ENCODE assay signal across 8 cellular contexts in the genomic region with DNA sequence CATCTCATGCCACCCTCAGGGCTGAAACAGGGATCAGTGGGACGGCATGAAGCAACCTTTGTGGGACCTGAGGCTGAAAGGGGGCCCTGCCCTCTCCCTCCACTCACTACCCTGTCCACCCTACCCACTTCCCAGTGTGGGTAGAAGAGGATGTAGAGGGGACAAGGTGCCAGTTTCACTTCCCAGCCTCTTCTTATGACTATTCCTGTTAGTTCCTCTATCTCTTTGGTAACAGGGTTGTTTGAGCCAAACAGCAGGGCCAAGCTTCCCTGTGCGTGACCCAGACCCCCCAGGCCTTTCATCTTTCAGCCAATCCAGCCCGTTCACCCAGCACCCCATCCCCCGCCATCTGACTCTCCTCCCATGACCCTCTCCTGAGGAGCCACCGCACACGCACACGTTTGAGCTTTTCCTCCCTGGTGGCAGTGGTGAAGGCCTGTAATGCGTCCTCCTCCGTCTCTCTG.
DNase-seq lines count a peak whose midpoint lies in the region; ATAC-seq and TF ChIP-seq lines count a peak whose summit lies in the region.

No MANE protein-coding gene starts in this region.

- H3K27ac ChIP-seq in liver (ENCODE audit: low read depth in 1 of 2, low read length in 2 of 2) (peak overlapping the region; percentile 52 to 72), stomach smooth muscle (ENCODE audit: low read length) (peak overlapping the region; percentile 77)

- peaks cover 0 to 4% (median 0%) of the 10 kb centered on the region in 4 donors for H3K36me3 ChIP-seq in liver (ENCODE audit: control insufficient read depth in 4 of 4, insufficient read depth in 3 of 4, low read depth in 1 of 4, low read length in 3 of 4)
- H3K36me3 ChIP-seq in stomach smooth muscle (ENCODE audit: control insufficient read depth in 2 of 2, insufficient read depth in 2 of 2, low read length in 2 of 2) = peaks cover 0 to 3% of the 10 kb centered on the region in 2 donors

- H3K9me3 ChIP-seq in liver (ENCODE audit: control insufficient read depth in 4 of 4, low read length in 3 of 4) = no peaks in the 10 kb centered on the region
- H3K9me3 ChIP-seq in stomach smooth muscle (ENCODE audit: control insufficient read depth in 2 of 2, low read length in 2 of 2) = no peaks in the 10 kb centered on the region

- 84% methylated on average over 9 of the region's 9 CpGs for WGBS in liver

- H3K4me3 Mint-ChIP-seq in IgD-negative memory B cell = peak overlapping the region; percentile 10 to 93 (median 44)
- no peak overlapping the region for H3K4me3 Mint-ChIP-seq in activated naive CD8-positive, alpha-beta T cell treated with anti-CD3 and anti-CD28 coated beads, Interleukin-2, amount 10 ng/mL, durations not matched to agents 7 days and 5 days

- H3K27me3 ChIP-seq in liver (ENCODE audit: control insufficient read depth in 4 of 4, insufficient read depth in 4 of 4, low read length in 3 of 4) (no peaks in the 10 kb centered on the region), stomach smooth muscle (ENCODE audit: control insufficient read depth in 1 of 2, insufficient read depth in 2 of 2, low read length in 2 of 2) (no peaks in the 10 kb centered on the region)

- H3K9ac ChIP-seq in liver (ENCODE audit: low read depth in 1 of 2, low read length in 2 of 2) (no peak overlapping the region), stomach smooth muscle (ENCODE audit: low read length in 2 of 2) (peak overlapping the region; percentile 21 to 28)

- no peak for TF ChIP-seq CTCF in liver (IDR thresholded peaks at IDR 0.05; ENCODE audit: low read depth, low read length, missing input control)

- peak overlapping the region; percentile 84 to 95 (median 85) for H3K27ac Mint-ChIP-seq in IgD-negative memory B cell
- peak overlapping the region; percentile 13 for H3K27ac Mint-ChIP-seq in activated naive CD8-positive, alpha-beta T cell treated with anti-CD3 and anti-CD28 coated beads, Interleukin-2, amount 10 ng/mL, durations not matched to agents 7 days and 5 days

- no peaks in the 10 kb centered on the region for H3K9me3 Mint-ChIP-seq in IgD-negative memory B cell
- no peaks in the 10 kb centered on the region for H3K9me3 Mint-ChIP-seq in activated naive CD8-positive, alpha-beta T cell treated with anti-CD3 and anti-CD28 coated beads, Interleukin-2, amount 10 ng/mL, durations not matched to agents 7 days and 5 days

- POLR2A ChIA-PET in activated naive CD8-positive, alpha-beta T cell treated with anti-CD3 and anti-CD28 coated beads, Interleukin-2, amount 10 ng/mL, durations not matched to agents 7 days and 5 days (lab: Charles Lee) = no interaction called here

- H3K4me1 Mint-ChIP-seq in IgD-negative memory B cell = peaks cover 21 to 37% (median 35%) of the 10 kb centered on the region in 3 donors
- H3K4me1 Mint-ChIP-seq in activated naive CD8-positive, alpha-beta T cell treated with anti-CD3 and anti-CD28 coated beads, Interleukin-2, amount 10 ng/mL, durations not matched to agents 7 days and 5 days = peaks cover 19% of the 10 kb centered on the region

- H3K27me3 Mint-ChIP-seq in IgD-negative memory B cell = no peaks in the 10 kb centered on the region
- H3K27me3 Mint-ChIP-seq in activated naive CD8-positive, alpha-beta T cell treated with anti-CD3 and anti-CD28 coated beads, Interleukin-2, amount 10 ng/mL, durations not matched to agents 7 days and 5 days = no peaks in the 10 kb centered on the region

- no peak for ATAC-seq in activated naive CD8-positive, alpha-beta T cell treated with anti-CD3 and anti-CD28 coated beads, Interleukin-2, amount 10 ng/mL, durations not matched to agents 7 days and 5 days (ENCODE audit: low read depth)
- no peak for ATAC-seq in esophagus mucosa
- ATAC-seq in GM18520 (IDR thresholded peaks at IDR 0.05; ENCODE audit: unreplicated experiment) = no peak

- DNase-seq in activated naive CD8-positive, alpha-beta T cell treated with anti-CD3 and anti-CD28 coated beads, Interleukin-2, amount 10 ng/mL, durations not matched to agents 7 days and 5 days = no peak
- no peak for DNase-seq in activated T-cell treated with anti-CD3 and anti-CD28 coated beads, Interleukin-2, amount 50 U/mL, for 1 hour
- DNase-seq in NCI-H510A treated with DMSO at 0.1 percent for 48 hours (lab: John Stamatoyannopoulos, UW) = no peak

- no peak for TF ChIP-seq RAD21 in liver (IDR thresholded peaks at IDR 0.05)

- H3K4me3 ChIP-seq in liver (ENCODE audit: low read depth in 1 of 3, low read length in 3 of 3) = no peak overlapping the region
- H3K4me3 ChIP-seq in stomach smooth muscle (ENCODE audit: low read length in 2 of 2) = no peak overlapping the region

- H3K4me1 ChIP-seq in liver (ENCODE audit: control insufficient read depth in 4 of 4, insufficient read depth in 4 of 4, low read length in 3 of 4) = peaks cover 5 to 35% (median 15%) of the 10 kb centered on the region in 4 donors
- H3K4me1 ChIP-seq in stomach smooth muscle (ENCODE audit: control insufficient read depth, insufficient read depth, low read length) = peaks cover 75% of the 10 kb centered on the region

- peaks cover 4% of the 10 kb centered on the region for H3K36me3 Mint-ChIP-seq in IgD-negative memory B cell
- peaks cover 5% of the 10 kb centered on the region for H3K36me3 Mint-ChIP-seq in activated naive CD8-positive, alpha-beta T cell treated with anti-CD3 and anti-CD28 coated beads, Interleukin-2, amount 10 ng/mL, durations not matched to agents 7 days and 5 days

TF ChIP-seq in liver, 16 proteins besides CTCF, POLR2A, EP300 and RAD21:
- TF ChIP-seq, protein P1, sequence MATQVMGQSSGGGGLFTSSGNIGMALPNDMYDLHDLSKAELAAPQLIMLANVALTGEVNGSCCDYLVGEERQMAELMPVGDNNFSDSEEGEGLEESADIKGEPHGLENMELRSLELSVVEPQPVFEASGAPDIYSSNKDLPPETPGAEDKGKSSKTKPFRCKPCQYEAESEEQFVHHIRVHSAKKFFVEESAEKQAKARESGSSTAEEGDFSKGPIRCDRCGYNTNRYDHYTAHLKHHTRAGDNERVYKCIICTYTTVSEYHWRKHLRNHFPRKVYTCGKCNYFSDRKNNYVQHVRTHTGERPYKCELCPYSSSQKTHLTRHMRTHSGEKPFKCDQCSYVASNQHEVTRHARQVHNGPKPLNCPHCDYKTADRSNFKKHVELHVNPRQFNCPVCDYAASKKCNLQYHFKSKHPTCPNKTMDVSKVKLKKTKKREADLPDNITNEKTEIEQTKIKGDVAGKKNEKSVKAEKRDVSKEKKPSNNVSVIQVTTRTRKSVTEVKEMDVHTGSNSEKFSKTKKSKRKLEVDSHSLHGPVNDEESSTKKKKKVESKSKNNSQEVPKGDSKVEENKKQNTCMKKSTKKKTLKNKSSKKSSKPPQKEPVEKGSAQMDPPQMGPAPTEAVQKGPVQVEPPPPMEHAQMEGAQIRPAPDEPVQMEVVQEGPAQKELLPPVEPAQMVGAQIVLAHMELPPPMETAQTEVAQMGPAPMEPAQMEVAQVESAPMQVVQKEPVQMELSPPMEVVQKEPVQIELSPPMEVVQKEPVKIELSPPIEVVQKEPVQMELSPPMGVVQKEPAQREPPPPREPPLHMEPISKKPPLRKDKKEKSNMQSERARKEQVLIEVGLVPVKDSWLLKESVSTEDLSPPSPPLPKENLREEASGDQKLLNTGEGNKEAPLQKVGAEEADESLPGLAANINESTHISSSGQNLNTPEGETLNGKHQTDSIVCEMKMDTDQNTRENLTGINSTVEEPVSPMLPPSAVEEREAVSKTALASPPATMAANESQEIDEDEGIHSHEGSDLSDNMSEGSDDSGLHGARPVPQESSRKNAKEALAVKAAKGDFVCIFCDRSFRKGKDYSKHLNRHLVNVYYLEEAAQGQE (IDR thresholded peaks at IDR 0.05) = no peak
- TF ChIP-seq, protein P2, sequence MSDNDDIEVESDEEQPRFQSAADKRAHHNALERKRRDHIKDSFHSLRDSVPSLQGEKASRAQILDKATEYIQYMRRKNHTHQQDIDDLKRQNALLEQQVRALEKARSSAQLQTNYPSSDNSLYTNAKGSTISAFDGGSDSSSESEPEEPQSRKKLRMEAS (IDR thresholded peaks at IDR 0.05) = peak; percentile 27
- TF ChIP-seq HNF4A (conservative IDR thresholded peaks at IDR 0.05) (no peak), EGR1 (IDR thresholded peaks at IDR 0.05; ENCODE audit: low read depth in 2 of 2) (peak in 1 of 2 donors; percentile 11)
- TF ChIP-seq, protein P3, sequence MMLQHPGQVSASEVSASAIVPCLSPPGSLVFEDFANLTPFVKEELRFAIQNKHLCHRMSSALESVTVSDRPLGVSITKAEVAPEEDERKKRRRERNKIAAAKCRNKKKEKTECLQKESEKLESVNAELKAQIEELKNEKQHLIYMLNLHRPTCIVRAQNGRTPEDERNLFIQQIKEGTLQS (IDR thresholded peaks at IDR 0.05) = no peak
TF ChIP-seq in liver: peak in this region for 2.

Comparison
In these comparisons a context has a peak if more than half of its experiments do, and no peak if none do; other contexts are left out.
1. H3K9ac ChIP-seq: peak in stomach smooth muscle (2 of 2); none in liver (0 of 2).